ENCODE assay signal across 16 cellular contexts in the genomic region with DNA sequence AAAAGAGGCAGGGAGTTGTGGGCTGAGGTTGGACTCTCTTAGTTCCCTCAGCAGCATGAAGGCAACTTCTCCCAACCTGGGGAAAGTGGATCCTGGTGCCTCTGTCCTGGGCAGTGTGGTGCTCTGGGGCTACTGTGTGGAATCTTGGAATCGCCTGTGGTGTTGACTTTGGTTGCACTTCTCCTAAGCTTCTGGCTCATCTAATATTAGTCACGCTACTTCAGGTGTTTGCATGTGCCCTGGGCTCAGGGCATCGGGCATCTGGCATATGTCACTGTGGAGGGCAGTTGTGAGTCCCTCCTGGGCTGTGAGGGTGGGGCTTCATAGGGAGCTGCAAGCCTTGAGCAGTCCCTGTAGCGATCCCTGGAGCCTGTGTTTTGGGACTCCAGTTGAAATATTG.
"Had no signal": no experiment of that assay in that cellular context is flagged by ENCODE, and none has a peak within 500 bp of the region (broad histone marks: within the 10 kb centered on the region; RNA-seq: fewer than 3 reads in every experiment).

No MANE protein-coding gene starts in this region.

- H3K27me3 Mint-ChIP-seq: activated naive CD8-positive, alpha-beta T cell; progenitor cell of endocrine pancreas had no signal

- H3K4me3 ChIP-seq: colonic mucosa, gastrocnemius medialis, tibial nerve had no signal

- H3K4me1 ChIP-seq: colonic mucosa had no signal

- DNase-seq: activated CD4-positive, alpha-beta T cell treated with anti-CD3 and anti-CD28 coated beads for 1 hour; activated CD4-positive, alpha-beta T cell treated with anti-CD3 and anti-CD28 coated beads, Interleukin-2, amount 50 U/mL, for 48 hours; activated gamma-delta T cell treated with Interleukin-2 at 50 U/mL for 16 hours; activated T-cell treated with anti-CD3 and anti-CD28 coated beads for 4 hours; caudate nucleus; colonic mucosa; gastrocnemius medialis; stimulated activated CD4-positive, alpha-beta T cell treated with anti-CD3 and anti-CD28 coated beads, Interleukin-2, amount 100 ng/mL, for 24 hours; stimulated activated naive CD4-positive, alpha-beta T cell treated with Interleukin-2 at 50 U/mL for 16 hours; SW 1271 had no signal

- FAIRE-seq: endometrium had no signal

- H3K27ac Mint-ChIP-seq: activated naive CD8-positive, alpha-beta T cell; activated T-helper 1 cell treated with anti-CD3 and anti-CD28 coated beads, Interleukin-12 subunit alpha, Interleukin-12 subunit beta, Interleukin-2, Interleukin-4 antibody, amounts not matched to agents 30 ng/mL and 10 ng/mL and 1 ng/mL, durations not matched to agents 14 hours and 24 hours and 36 hours had no signal

- ATAC-seq: gastrocnemius medialis had no signal

- H3K4me3 Mint-ChIP-seq: activated naive CD8-positive, alpha-beta T cell; activated T-helper 1 cell treated with anti-CD3 and anti-CD28 coated beads, Interleukin-12 subunit alpha, Interleukin-12 subunit beta, Interleukin-2, Interleukin-4 antibody, amounts not matched to agents 30 ng/mL and 10 ng/mL and 1 ng/mL, durations not matched to agents 14 hours and 24 hours and 36 hours had no signal

- H3K27ac ChIP-seq: colonic mucosa, gastrocnemius medialis, tibial nerve, WERI-Rb-1 had no signal

- H3K27me3 ChIP-seq: colonic mucosa, gastrocnemius medialis, tibial nerve had no signal

- H3K36me3 ChIP-seq: colonic mucosa, gastrocnemius medialis, tibial nerve, WERI-Rb-1 had no signal

- H3K9me3 ChIP-seq: colonic mucosa, gastrocnemius medialis, tibial nerve had no signal

- H3K9me3 Mint-ChIP-seq: activated T-helper 1 cell treated with anti-CD3 and anti-CD28 coated beads, Interleukin-12 subunit alpha, Interleukin-12 subunit beta, Interleukin-2, Interleukin-4 antibody, amounts not matched to agents 30 ng/mL and 10 ng/mL and 1 ng/mL, durations not matched to agents 14 hours and 24 hours and 36 hours had no signal

- H3K36me3 Mint-ChIP-seq: activated naive CD8-positive, alpha-beta T cell had no signal
